Comparison of ENCODE assay signal across 5 cellular contexts in genomic region chr12:33609910-33610309, GRCh38.
"Had no signal": no experiment of that assay in that cellular context is flagged by ENCODE, and none has a peak within 500 bp of the region (broad histone marks: within the 10 kb centered on the region; RNA-seq: fewer than 3 reads in every experiment).

No MANE protein-coding gene starts in this region.

- DNase-seq: H9, HCEC 1CT, IMR-90 had no signal

- H3K4me3 ChIP-seq: GM23338, K562 had no signal

- ATAC-seq: GM23338, K562 had no signal

- H3K4me2 ChIP-seq: GM23338 had no signal
